In the genomic region with DNA sequence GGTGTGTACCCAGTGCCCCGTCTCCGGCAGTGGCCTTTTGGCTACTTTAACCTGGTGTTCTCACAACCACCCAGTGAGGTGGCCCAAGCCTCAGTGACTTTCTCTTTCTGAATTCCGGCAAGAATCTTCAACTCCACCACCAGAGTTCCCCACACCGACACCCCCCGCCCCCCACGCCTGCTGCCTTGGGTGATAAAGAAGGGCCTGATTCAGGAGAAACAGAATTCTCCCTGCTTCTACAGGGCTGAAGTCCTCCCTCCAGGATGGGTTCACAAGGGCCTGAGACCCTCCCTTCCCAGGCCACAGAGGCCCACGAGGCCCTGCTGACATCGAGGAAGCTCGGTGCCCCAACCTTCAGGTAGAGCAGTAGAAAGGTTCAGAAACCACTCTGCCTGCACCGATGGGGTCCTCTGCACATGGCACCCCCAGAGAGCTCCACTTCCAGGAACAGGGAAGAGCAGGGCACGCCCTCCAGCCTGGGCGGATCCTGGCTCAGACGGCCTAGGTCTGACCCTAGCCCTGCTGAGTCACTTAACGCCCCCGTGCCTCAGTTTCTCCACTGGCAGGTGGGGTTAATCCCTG, we compare ENCODE assay signal across 1 cellular context.
TF ChIP-seq lines count a peak whose summit lies in the region.

No MANE protein-coding gene starts in this region.

TF ChIP-seq in K562, 482 proteins besides CTCF, POLR2A, EP300 and RAD21 (continued from another document and continues in another):
- TF ChIP-seq, protein P1, sequence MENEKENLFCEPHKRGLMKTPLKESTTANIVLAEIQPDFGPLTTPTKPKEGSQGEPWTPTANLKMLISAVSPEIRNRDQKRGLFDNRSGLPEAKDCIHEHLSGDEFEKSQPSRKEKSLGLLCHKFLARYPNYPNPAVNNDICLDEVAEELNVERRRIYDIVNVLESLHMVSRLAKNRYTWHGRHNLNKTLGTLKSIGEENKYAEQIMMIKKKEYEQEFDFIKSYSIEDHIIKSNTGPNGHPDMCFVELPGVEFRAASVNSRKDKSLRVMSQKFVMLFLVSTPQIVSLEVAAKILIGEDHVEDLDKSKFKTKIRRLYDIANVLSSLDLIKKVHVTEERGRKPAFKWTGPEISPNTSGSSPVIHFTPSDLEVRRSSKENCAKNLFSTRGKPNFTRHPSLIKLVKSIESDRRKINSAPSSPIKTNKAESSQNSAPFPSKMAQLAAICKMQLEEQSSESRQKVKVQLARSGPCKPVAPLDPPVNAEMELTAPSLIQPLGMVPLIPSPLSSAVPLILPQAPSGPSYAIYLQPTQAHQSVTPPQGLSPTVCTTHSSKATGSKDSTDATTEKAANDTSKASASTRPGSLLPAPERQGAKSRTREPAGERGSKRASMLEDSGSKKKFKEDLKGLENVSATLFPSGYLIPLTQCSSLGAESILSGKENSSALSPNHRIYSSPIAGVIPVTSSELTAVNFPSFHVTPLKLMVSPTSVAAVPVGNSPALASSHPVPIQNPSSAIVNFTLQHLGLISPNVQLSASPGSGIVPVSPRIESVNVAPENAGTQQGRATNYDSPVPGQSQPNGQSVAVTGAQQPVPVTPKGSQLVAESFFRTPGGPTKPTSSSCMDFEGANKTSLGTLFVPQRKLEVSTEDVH (IDR thresholded peaks at IDR 0.05; ENCODE audit: low read depth, partially characterized antibody) = no peak
- no peak for TF ChIP-seq ARID2 (IDR thresholded peaks at IDR 0.05)
- TF ChIP-seq, protein P2, sequence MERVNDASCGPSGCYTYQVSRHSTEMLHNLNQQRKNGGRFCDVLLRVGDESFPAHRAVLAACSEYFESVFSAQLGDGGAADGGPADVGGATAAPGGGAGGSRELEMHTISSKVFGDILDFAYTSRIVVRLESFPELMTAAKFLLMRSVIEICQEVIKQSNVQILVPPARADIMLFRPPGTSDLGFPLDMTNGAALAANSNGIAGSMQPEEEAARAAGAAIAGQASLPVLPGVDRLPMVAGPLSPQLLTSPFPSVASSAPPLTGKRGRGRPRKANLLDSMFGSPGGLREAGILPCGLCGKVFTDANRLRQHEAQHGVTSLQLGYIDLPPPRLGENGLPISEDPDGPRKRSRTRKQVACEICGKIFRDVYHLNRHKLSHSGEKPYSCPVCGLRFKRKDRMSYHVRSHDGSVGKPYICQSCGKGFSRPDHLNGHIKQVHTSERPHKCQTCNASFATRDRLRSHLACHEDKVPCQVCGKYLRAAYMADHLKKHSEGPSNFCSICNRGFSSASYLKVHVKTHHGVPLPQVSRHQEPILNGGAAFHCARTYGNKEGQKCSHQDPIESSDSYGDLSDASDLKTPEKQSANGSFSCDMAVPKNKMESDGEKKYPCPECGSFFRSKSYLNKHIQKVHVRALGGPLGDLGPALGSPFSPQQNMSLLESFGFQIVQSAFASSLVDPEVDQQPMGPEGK (CRISPR knock-in tag; IDR thresholded peaks at IDR 0.05; ENCODE audit: borderline replicate concordance) = no peak
- TF ChIP-seq NFE2 (IDR thresholded peaks at IDR 0.05; ENCODE audit: low read depth) = peak; percentile 55; the same call in 1 of the 2 replicates
- TF ChIP-seq TRIM24 (IDR thresholded peaks at IDR 0.05) = no peak
- TF ChIP-seq, protein P3, sequence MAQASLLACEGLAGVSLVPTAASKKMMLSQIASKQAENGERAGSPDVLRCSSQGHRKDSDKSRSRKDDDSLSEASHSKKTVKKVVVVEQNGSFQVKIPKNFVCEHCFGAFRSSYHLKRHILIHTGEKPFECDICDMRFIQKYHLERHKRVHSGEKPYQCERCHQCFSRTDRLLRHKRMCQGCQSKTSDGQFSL (CRISPR knock-in tag; IDR thresholded peaks at IDR 0.05) = no peak
- TF ChIP-seq, protein P3 (tag; IDR thresholded peaks at IDR 0.05) = no peak
- no peak for TF ChIP-seq DIDO1 (tag; IDR thresholded peaks at IDR 0.05; ENCODE audit: low read depth)
- TF ChIP-seq, protein P4, sequence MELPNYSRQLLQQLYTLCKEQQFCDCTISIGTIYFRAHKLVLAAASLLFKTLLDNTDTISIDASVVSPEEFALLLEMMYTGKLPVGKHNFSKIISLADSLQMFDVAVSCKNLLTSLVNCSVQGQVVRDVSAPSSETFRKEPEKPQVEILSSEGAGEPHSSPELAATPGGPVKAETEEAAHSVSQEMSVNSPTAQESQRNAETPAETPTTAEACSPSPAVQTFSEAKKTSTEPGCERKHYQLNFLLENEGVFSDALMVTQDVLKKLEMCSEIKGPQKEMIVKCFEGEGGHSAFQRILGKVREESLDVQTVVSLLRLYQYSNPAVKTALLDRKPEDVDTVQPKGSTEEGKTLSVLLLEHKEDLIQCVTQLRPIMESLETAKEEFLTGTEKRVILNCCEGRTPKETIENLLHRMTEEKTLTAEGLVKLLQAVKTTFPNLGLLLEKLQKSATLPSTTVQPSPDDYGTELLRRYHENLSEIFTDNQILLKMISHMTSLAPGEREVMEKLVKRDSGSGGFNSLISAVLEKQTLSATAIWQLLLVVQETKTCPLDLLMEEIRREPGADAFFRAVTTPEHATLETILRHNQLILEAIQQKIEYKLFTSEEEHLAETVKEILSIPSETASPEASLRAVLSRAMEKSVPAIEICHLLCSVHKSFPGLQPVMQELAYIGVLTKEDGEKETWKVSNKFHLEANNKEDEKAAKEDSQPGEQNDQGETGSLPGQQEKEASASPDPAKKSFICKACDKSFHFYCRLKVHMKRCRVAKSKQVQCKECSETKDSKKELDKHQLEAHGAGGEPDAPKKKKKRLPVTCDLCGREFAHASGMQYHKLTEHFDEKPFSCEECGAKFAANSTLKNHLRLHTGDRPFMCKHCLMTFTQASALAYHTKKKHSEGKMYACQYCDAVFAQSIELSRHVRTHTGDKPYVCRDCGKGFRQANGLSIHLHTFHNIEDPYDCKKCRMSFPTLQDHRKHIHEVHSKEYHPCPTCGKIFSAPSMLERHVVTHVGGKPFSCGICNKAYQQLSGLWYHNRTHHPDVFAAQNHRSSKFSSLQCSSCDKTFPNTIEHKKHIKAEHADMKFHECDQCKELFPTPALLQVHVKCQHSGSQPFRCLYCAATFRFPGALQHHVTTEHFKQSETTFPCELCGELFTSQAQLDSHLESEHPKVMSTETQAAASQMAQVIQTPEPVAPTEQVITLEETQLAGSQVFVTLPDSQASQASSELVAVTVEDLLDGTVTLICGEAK (IDR thresholded peaks at IDR 0.05) = no peak
- TF ChIP-seq, protein P4 (CRISPR knock-in tag; IDR thresholded peaks at IDR 0.05) = no peak
- TF ChIP-seq, protein P5, sequence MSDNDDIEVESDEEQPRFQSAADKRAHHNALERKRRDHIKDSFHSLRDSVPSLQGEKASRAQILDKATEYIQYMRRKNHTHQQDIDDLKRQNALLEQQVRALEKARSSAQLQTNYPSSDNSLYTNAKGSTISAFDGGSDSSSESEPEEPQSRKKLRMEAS (CRISPR knock-in tag; IDR thresholded peaks at IDR 0.05) = no peak
- TF ChIP-seq PPARD (CRISPR knock-in tag; IDR thresholded peaks at IDR 0.05) = no peak
- TF ChIP-seq SIX5 (IDR thresholded peaks at IDR 0.05; ENCODE audit: borderline replicate concordance in 1 of 2, insufficient read depth in 1 of 2, low read depth in 1 of 2, low read length in 2 of 2) = no peak
- TF ChIP-seq KAT8 (IDR thresholded peaks at IDR 0.05; ENCODE audit: low read depth) = no peak
- no peak for TF ChIP-seq U2AF2 (optimal IDR thresholded peaks at IDR 0.05; ENCODE audit: low read depth, low read length)
- TF ChIP-seq, protein P6, sequence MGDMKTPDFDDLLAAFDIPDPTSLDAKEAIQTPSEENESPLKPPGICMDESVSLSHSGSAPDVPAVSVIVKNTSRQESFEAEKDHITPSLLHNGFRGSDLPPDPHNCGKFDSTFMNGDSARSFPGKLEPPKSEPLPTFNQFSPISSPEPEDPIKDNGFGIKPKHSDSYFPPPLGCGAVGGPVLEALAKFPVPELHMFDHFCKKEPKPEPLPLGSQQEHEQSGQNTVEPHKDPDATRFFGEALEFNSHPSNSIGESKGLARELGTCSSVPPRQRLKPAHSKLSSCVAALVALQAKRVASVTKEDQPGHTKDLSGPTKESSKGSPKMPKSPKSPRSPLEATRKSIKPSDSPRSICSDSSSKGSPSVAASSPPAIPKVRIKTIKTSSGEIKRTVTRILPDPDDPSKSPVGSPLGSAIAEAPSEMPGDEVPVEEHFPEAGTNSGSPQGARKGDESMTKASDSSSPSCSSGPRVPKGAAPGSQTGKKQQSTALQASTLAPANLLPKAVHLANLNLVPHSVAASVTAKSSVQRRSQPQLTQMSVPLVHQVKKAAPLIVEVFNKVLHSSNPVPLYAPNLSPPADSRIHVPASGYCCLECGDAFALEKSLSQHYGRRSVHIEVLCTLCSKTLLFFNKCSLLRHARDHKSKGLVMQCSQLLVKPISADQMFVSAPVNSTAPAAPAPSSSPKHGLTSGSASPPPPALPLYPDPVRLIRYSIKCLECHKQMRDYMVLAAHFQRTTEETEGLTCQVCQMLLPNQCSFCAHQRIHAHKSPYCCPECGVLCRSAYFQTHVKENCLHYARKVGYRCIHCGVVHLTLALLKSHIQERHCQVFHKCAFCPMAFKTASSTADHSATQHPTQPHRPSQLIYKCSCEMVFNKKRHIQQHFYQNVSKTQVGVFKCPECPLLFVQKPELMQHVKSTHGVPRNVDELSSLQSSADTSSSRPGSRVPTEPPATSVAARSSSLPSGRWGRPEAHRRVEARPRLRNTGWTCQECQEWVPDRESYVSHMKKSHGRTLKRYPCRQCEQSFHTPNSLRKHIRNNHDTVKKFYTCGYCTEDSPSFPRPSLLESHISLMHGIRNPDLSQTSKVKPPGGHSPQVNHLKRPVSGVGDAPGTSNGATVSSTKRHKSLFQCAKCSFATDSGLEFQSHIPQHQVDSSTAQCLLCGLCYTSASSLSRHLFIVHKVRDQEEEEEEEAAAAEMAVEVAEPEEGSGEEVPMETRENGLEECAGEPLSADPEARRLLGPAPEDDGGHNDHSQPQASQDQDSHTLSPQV (IDR thresholded peaks at IDR 0.05) = no peak
- TF ChIP-seq FOS (IDR thresholded peaks at IDR 0.05; ENCODE audit: extremely low read depth, insufficient read length) = no peak
- TF ChIP-seq XRCC4 (IDR thresholded peaks at IDR 0.05; ENCODE audit: extremely low read depth, insufficient read depth, insufficient read length) = no peak
- TF ChIP-seq ZNF655 (CRISPR knock-in tag; IDR thresholded peaks at IDR 0.05) = no peak
- TF ChIP-seq HES1 (IDR thresholded peaks at IDR 0.05; ENCODE audit: low read depth) = no peak
- no peak for TF ChIP-seq BRF2 (IDR thresholded peaks at IDR 0.05; ENCODE audit: borderline replicate concordance, insufficient read depth, insufficient read length)
- TF ChIP-seq, protein P7, sequence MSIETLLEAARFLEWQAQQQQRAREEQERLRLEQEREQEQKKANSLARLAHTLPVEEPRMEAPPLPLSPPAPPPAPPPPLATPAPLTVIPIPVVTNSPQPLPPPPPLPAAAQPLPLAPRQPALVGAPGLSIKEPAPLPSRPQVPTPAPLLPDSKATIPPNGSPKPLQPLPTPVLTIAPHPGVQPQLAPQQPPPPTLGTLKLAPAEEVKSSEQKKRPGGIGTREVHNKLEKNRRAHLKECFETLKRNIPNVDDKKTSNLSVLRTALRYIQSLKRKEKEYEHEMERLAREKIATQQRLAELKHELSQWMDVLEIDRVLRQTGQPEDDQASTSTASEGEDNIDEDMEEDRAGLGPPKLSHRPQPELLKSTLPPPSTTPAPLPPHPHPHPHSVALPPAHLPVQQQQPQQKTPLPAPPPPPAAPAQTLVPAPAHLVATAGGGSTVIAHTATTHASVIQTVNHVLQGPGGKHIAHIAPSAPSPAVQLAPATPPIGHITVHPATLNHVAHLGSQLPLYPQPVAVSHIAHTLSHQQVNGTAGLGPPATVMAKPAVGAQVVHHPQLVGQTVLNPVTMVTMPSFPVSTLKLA (conservative IDR thresholded peaks at IDR 0.05) = peak in 1 of 2 experiments; percentile 37; a peak in 2 of 4 replicates
- TF ChIP-seq ZNF12 (CRISPR knock-in tag; IDR thresholded peaks at IDR 0.05) = no peak
- TF ChIP-seq TGIF2 (CRISPR knock-in tag; IDR thresholded peaks at IDR 0.05) = no peak
